Comparison of ENCODE assay signal across 9 cellular contexts in genomic region chr19:11530432-11530831, GRCh38. TPM values are rescaled to one million over a fixed set of nuclear protein-coding genes. Genes with fewer than 3 reads are reported as not detected.
DNase-seq lines count a peak whose midpoint lies in the region; ATAC-seq and TF ChIP-seq lines count a peak whose summit lies in the region.
"Had no signal": no experiment of that assay in that cellular context is flagged by ENCODE, and none has a peak within 500 bp of the region (broad histone marks: within the 10 kb centered on the region; RNA-seq: fewer than 3 reads in every experiment).

No MANE protein-coding gene starts in this region.

- peak overlapping the region in 1 of 2 donors; percentile 96 for H3K27ac ChIP-seq in coronary artery
- H3K27ac ChIP-seq: PC-9 had no signal

- ATAC-seq in left lobe of liver (peak; percentile 60), HG02623 (IDR thresholded peaks at IDR 0.05; ENCODE audit: unreplicated experiment) (no peak), GM19452 (IDR thresholded peaks at IDR 0.05; ENCODE audit: unreplicated experiment) (no peak)

- H3K4me3 ChIP-seq in coronary artery = no peak overlapping the region
- H3K4me3 ChIP-seq: PC-9 had no signal

- DNase-seq in ELR (ENCODE audit: low read depth) (peak; percentile 57), NCI-H1436 (lab: John Stamatoyannopoulos, UW) (peak; percentile 92), SW480 (ENCODE audit: low spot score) (peak; percentile 58), coronary artery (ENCODE audit: low spot score) (peak; percentile 78), left lobe of liver (ENCODE audit: low spot score) (peak; percentile 85)
- peak; percentile 29 for DNase-seq in stimulated activated naive CD4-positive, alpha-beta T cell treated with Interleukin-2 at 50 U/mL for 16 hours (lab: John Stamatoyannopoulos, UW)

- TF ChIP-seq CTCF in coronary artery (IDR thresholded peaks at IDR 0.05) = no peak

RNA-seq across cellular contexts. Expression of gene ECSIT, which starts 1.5 kb away (rescaled TPM):
- 45.6 TPM for total RNA-seq in left lobe of liver

RNA-seq across cellular contexts. Expression of gene CNN1, which starts 8.2 kb away (rescaled TPM):
- 0.98 TPM for total RNA-seq in left lobe of liver

RNA-seq across cellular contexts. Expression of gene ZNF653, which starts 24.8 kb away (rescaled TPM):
- total RNA-seq in left lobe of liver = 8.3 TPM

RNA-seq across cellular contexts. Expression of gene ELOF1, which starts 28.6 kb away (rescaled TPM):
- total RNA-seq in left lobe of liver = 28.9 TPM

RNA-seq across cellular contexts. Expression of gene ACP5, which starts 47.0 kb away (rescaled TPM):
- total RNA-seq in left lobe of liver = 17.9 TPM

Comparison
In these comparisons a context has a peak if more than half of its experiments do, and no peak if none do; other contexts are left out.
1. DNase-seq: peak in every context shown above with its lines; median percentile 92 in NCI-H1436; 85 in left lobe of liver; 78 in coronary artery; 58 in SW480; 57 in ELR; 29 in stimulated activated naive CD4-positive, alpha-beta T cell treated with Interleukin-2 at 50 U/mL for 16 hours.